ENCODE assay signal across 9 cellular contexts in genomic region chr12:52171950-52172512, GRCh38. TPM values are rescaled to one million over a fixed set of nuclear protein-coding genes. Genes with fewer than 3 reads are reported as not detected.
DNase-seq lines count a peak whose midpoint lies in the region; ATAC-seq and FAIRE-seq lines count a peak whose summit lies in the region.
"Had no signal": no experiment of that assay in that cellular context is flagged by ENCODE, and none has a peak within 500 bp of the region (broad histone marks: within the 10 kb centered on the region; RNA-seq: fewer than 3 reads in every experiment).

No MANE protein-coding gene starts in this region.

- peak; percentile 30 for FAIRE-seq in urothelium cell line (lab: Jason Lieb, UNC)

- DNase-seq in stimulated activated CD4-positive, alpha-beta T cell treated with anti-CD3 and anti-CD28 coated beads, Interleukin-15, amount 100 ng/mL, for 24 hours: peak; percentile 51
- DNase-seq in stimulated activated CD4-positive, alpha-beta T cell treated with anti-CD3 and anti-CD28 coated beads, Interleukin-4, amount 100 ng/mL, for 1 hour: no peak
- DNase-seq in NOMO-1 treated with DMSO at 0.1 percent for 48 hours (lab: John Stamatoyannopoulos, UW; ENCODE audit: unreplicated experiment) (peak; percentile 64), urothelium cell line (ENCODE audit: low spot score) (no peak), caudate nucleus (lab: John Stamatoyannopoulos, UW) (no peak)
- DNase-seq in activated effector memory CD4-positive, alpha-beta T cell treated with anti-CD3 and anti-CD28 coated beads, Interleukin-2, amount 50 U/mL, for 16 hours: no peak

- H3K27ac ChIP-seq in caudate nucleus (ENCODE audit: low read depth, low read length): no peak overlapping the region

- peak; percentile 50 for ATAC-seq in esophagus mucosa
- no peak for ATAC-seq in HG02623 (IDR thresholded peaks at IDR 0.05; ENCODE audit: unreplicated experiment)

RNA-seq across cellular contexts. Expression of gene KRT80, which starts 19.8 kb away (rescaled TPM):
- 17.9 TPM for total RNA-seq in esophagus mucosa
- total RNA-seq: T-helper 1 cell treated with Interleukin-12 subunit alpha and Interleukin-12 subunit beta and Interleukin-4 antibody, amounts not matched to agents 30 ng/mL and 1 ng/mL, for 36 hours had no signal

Comparison
In these comparisons a context has a peak if more than half of its experiments do, and no peak if none do; other contexts are left out.
1. DNase-seq: peak in stimulated activated CD4-positive, alpha-beta T cell treated with anti-CD3 and anti-CD28 coated beads, Interleukin-15, amount 100 ng/mL, for 24 hours (single experiment) and NOMO-1 treated with DMSO at 0.1 percent for 48 hours (single experiment); none in stimulated activated CD4-positive, alpha-beta T cell treated with anti-CD3 and anti-CD28 coated beads, Interleukin-4, amount 100 ng/mL, for 1 hour (single experiment), urothelium cell line (single experiment), activated effector memory CD4-positive, alpha-beta T cell treated with anti-CD3 and anti-CD28 coated beads, Interleukin-2, amount 50 U/mL, for 16 hours (single experiment) and caudate nucleus (0 of 61).